Comparison of ENCODE assay signal across 1 cellular context in the genomic region with DNA sequence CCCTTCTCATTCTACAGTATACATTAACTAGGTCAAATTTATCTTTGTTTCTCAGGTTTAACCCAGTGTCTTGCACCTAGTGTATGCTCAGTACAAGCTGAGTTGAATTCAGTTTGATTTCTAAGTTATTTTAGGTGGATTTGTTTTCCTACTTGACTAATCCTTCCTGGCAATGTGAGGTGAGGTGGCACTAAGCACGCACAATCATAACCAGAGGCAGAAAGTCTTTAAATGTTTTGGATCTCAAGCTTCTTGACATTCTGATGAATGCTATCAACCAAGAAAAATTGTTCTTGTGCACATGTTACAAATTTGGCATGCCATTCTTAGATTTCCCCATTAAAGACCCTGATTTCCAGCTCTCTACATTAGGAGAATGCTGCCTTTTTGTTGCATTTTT.
TF ChIP-seq lines count a peak whose summit lies in the region.

No MANE protein-coding gene starts in this region.

TF ChIP-seq in WTC11, 78 proteins besides CTCF, POLR2A, EP300 and RAD21 (continued from another document):
- TF ChIP-seq, protein P1, sequence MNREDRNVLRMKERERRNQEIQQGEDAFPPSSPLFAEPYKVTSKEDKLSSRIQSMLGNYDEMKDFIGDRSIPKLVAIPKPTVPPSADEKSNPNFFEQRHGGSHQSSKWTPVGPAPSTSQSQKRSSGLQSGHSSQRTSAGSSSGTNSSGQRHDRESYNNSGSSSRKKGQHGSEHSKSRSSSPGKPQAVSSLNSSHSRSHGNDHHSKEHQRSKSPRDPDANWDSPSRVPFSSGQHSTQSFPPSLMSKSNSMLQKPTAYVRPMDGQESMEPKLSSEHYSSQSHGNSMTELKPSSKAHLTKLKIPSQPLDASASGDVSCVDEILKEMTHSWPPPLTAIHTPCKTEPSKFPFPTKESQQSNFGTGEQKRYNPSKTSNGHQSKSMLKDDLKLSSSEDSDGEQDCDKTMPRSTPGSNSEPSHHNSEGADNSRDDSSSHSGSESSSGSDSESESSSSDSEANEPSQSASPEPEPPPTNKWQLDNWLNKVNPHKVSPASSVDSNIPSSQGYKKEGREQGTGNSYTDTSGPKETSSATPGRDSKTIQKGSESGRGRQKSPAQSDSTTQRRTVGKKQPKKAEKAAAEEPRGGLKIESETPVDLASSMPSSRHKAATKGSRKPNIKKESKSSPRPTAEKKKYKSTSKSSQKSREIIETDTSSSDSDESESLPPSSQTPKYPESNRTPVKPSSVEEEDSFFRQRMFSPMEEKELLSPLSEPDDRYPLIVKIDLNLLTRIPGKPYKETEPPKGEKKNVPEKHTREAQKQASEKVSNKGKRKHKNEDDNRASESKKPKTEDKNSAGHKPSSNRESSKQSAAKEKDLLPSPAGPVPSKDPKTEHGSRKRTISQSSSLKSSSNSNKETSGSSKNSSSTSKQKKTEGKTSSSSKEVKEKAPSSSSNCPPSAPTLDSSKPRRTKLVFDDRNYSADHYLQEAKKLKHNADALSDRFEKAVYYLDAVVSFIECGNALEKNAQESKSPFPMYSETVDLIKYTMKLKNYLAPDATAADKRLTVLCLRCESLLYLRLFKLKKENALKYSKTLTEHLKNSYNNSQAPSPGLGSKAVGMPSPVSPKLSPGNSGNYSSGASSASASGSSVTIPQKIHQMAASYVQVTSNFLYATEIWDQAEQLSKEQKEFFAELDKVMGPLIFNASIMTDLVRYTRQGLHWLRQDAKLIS (CRISPR knock-in tag; IDR thresholded peaks at IDR 0.05; ENCODE audit: borderline replicate concordance): no peak
- TF ChIP-seq ZNF263 (CRISPR knock-in tag; IDR thresholded peaks at IDR 0.05; ENCODE audit: low read depth) (no peak), SOX15 (CRISPR knock-in tag; IDR thresholded peaks at IDR 0.05) (no peak), ZNF396 (CRISPR knock-in tag; IDR thresholded peaks at IDR 0.05; ENCODE audit: borderline replicate concordance) (no peak), TEAD1 (CRISPR knock-in tag; IDR thresholded peaks at IDR 0.05) (no peak)
